Comparison of ENCODE assay signal across 22 cellular contexts in the genomic region with DNA sequence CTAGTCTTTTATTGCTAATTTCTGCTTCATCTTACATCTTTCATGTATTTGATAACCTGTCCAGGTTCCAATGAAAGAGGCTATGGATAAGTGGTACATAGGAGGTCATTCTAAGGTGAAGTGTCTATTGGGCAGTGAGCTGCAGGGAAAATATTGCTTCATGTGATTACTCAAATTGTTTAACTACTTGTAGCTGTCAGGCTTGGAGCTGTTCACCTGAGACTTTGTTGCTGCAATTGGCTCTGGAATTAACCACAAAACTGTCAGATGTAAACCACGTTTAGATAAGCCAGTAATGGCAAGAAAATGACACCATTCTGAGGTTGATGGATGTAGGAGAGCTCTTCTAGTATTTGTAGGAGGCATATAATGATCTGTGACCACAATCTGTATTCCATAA. TPM values are rescaled to one million over a fixed set of nuclear protein-coding genes. Genes with fewer than 3 reads are reported as not detected.
DNase-seq lines count a peak whose midpoint lies in the region; TF ChIP-seq lines count a peak whose summit lies in the region.
"Had no signal": no experiment of that assay in that cellular context is flagged by ENCODE, and none has a peak within 500 bp of the region (broad histone marks: within the 10 kb centered on the region; RNA-seq: fewer than 3 reads in every experiment).

No MANE protein-coding gene starts in this region.

- H3K4me2 ChIP-seq in osteoblast (ENCODE audit: insufficient read depth, low read length) = no peak overlapping the region
- H3K4me2 ChIP-seq in PC-9 = no peak overlapping the region

- H2AFZ ChIP-seq in osteoblast (ENCODE audit: low read length) (no peak overlapping the region), PC-9 (no peak overlapping the region)

- 13 to 35% (median 26%) methylated on average over 1 of the region's 1 CpG for WGBS in stomach, 5 donors

- H3K36me3 ChIP-seq in osteoblast (ENCODE audit: insufficient read depth, low read length) (peaks cover 24% of the 10 kb centered on the region), stomach (no peaks in the 10 kb centered on the region), PC-9 (ENCODE audit: low read depth) (no peaks in the 10 kb centered on the region)
- H3K36me3 ChIP-seq: heart left ventricle, upper lobe of left lung had no signal

- H3F3A ChIP-seq in PC-9 (ENCODE audit: insufficient read depth, low read depth) = no peaks in the 10 kb centered on the region

- H3K4me1 ChIP-seq in osteoblast (ENCODE audit: insufficient read depth, low read length) (peaks cover 28% of the 10 kb centered on the region), stomach (peaks cover 0 to 13% (median 0%) of the 10 kb centered on the region in 4 donors), PC-9 (replicated peaks; ENCODE audit: insufficient read depth) (no peaks in the 10 kb centered on the region)

- TF ChIP-seq CTCF in epithelial cell of esophagus (IDR thresholded peaks at IDR 0.05; ENCODE audit: insufficient read depth, low read depth, low read length, missing control alignments) = no peak
- no peak for TF ChIP-seq CTCF in osteoblast (IDR thresholded peaks at IDR 0.05; ENCODE audit: extremely low read depth, low read depth, low read length)
- TF ChIP-seq CTCF in stomach (IDR thresholded peaks at IDR 0.05) = no peak
- TF ChIP-seq CTCF in PC-9 (conservative IDR thresholded peaks at IDR 0.05) = no peak

- H3K79me2 ChIP-seq in osteoblast (ENCODE audit: insufficient read depth, low read length) = peaks cover 98% of the 10 kb centered on the region
- no peaks in the 10 kb centered on the region for H3K79me2 ChIP-seq in PC-9 (ENCODE audit: low read depth)

- POLR2A ChIA-PET in PC-9 (lab: Charles Lee; ENCODE audit: unreplicated experiment) = no interaction called here

- no peaks in the 10 kb centered on the region for H3K9me2 ChIP-seq in PC-9 (ENCODE audit: insufficient read depth)

- H3K9me3 ChIP-seq in osteoblast (ENCODE audit: low read depth, low read length) = no peaks in the 10 kb centered on the region
- no peaks in the 10 kb centered on the region for H3K9me3 ChIP-seq in stomach
- H3K9me3 ChIP-seq in PC-9 (ENCODE audit: insufficient read depth, low read depth) = no peaks in the 10 kb centered on the region
- H3K9me3 ChIP-seq: heart left ventricle, upper lobe of left lung had no signal

- H3K4me3 ChIP-seq in epithelial cell of esophagus (ENCODE audit: low read length) (no peak overlapping the region), osteoblast (ENCODE audit: insufficient read depth, low read length) (no peak overlapping the region), stomach (no peak overlapping the region), PC-9 (no peak overlapping the region)
- H3K4me3 ChIP-seq: heart left ventricle, upper lobe of left lung had no signal

- CTCF ChIA-PET in PC-9 (lab: Charles Lee) = no interaction called here

- no peak for TF ChIP-seq EP300 in stomach (IDR thresholded peaks at IDR 0.05)

- intact Hi-C loops in stomach (cut with DNase I; ENCODE audit: low total_unique reads) = no loop called here
- intact Hi-C loops in PC-9 (cut with micrococcal nuclease; ENCODE audit: unreplicated experiment) = no loop called here

- H3K27ac ChIP-seq in osteoblast (ENCODE audit: low read depth, low read length) = peak overlapping the region; percentile 7
- no peak overlapping the region for H3K27ac ChIP-seq in stomach
- no peak overlapping the region for H3K27ac ChIP-seq in PC-9
- H3K27ac ChIP-seq: heart left ventricle, upper lobe of left lung had no signal

- DNase-seq in NCI-H1105 treated with DMSO at 0.1 percent for 48 hours (lab: John Stamatoyannopoulos, UW) (peak; percentile 1), NCI-H1105 (lab: John Stamatoyannopoulos, UW) (no peak), NCI-H2196 treated with DMSO at 0.1 percent for 48 hours (lab: John Stamatoyannopoulos, UW; ENCODE audit: unreplicated experiment) (peak; percentile 23), epithelial cell of esophagus (ENCODE audit: low read depth) (peak; percentile 66), osteoblast (ENCODE audit: insufficient read length, low spot score, missing footprints) (no peak), MV-4-11 (lab: John Stamatoyannopoulos, UW) (no peak), stomach (no peak), PC-9 (no peak)
- DNase-seq: activated naive CD4-positive, alpha-beta T cell treated with anti-CD3 and anti-CD28 coated beads, Interleukin-2, amount 10 ng/mL, durations not matched to agents 7 days and 5 days; activated T-cell treated with anti-CD3 and anti-CD28 coated beads for 4 hours; C1 segment of cervical spinal cord; dermis blood vessel endothelial cell; DMS 273 treated with DMSO at 0.1 percent for 48 hours; H9; heart left ventricle; NCI-H1694; NCI-H748 treated with DMSO at 0.1 percent for 48 hours; retina; RPMI8226; stimulated activated CD4-positive, alpha-beta T cell treated with anti-CD3 and anti-CD28 coated beads, Interleukin-15, amount 100 ng/mL, for 24 hours; stimulated activated naive CD8-positive, alpha-beta T cell treated with anti-CD3 and anti-CD28 coated beads, Interleukin-15, Interleukin-2, amounts not matched to agents 100 U/mL and 50 U/mL, for 24 hours; upper lobe of left lung had no signal

- H3K27me3 ChIP-seq in osteoblast (ENCODE audit: insufficient read depth, low read length) = no peaks in the 10 kb centered on the region
- H3K27me3 ChIP-seq in stomach = no peaks in the 10 kb centered on the region
- no peaks in the 10 kb centered on the region for H3K27me3 ChIP-seq in PC-9 (ENCODE audit: insufficient read depth, low read depth)
- H3K27me3 ChIP-seq: heart left ventricle, upper lobe of left lung had no signal

- no peak for TF ChIP-seq POLR2A in stomach (IDR thresholded peaks at IDR 0.05)

- H4K20me1 ChIP-seq in osteoblast (ENCODE audit: insufficient read depth, low read length) (peaks cover 3% of the 10 kb centered on the region), PC-9 (ENCODE audit: insufficient read depth) (no peaks in the 10 kb centered on the region)

- no TSS peak for BruUV-seq in PC-9 (replicated peaks; lab: Mats Ljungman, UMichigan)

RNA-seq across cellular contexts. Expression of a gene that starts 26.0 kb away (rescaled TPM):
- total RNA-seq in osteoblast = 54.3 and 70.1 TPM in 2 replicates
- 10 to 100 TPM in 4 of 5 donors, 1 to 10 TPM in 1; 2.7 to 98.8 (median 15.2) TPM for total RNA-seq in stomach
- polyA plus RNA-seq in stomach = 1 to 10 TPM; 1.1 to 5.8 (median 1.9) TPM
- total RNA-seq in PC-9 (2021) = not detected in 2 replicates

Comparison
In these comparisons a context has a peak if more than half of its experiments do, and no peak if none do; other contexts are left out.
1. DNase-seq: peak in NCI-H1105 treated with DMSO at 0.1 percent for 48 hours (single experiment), NCI-H2196 treated with DMSO at 0.1 percent for 48 hours (single experiment) and epithelial cell of esophagus (single experiment); none in NCI-H1105 (single experiment), osteoblast (single experiment), MV-4-11 (single experiment), stomach (single experiment) and PC-9 (0 of 2).